In genomic region chr20:58192567-58192966, GRCh38 we compare ENCODE assay signal across 9 cellular contexts. TPM values are rescaled to one million over a fixed set of nuclear protein-coding genes. Genes with fewer than 3 reads are reported as not detected.
DNase-seq lines count a peak whose midpoint lies in the region; ATAC-seq, FAIRE-seq and TF ChIP-seq lines count a peak whose summit lies in the region.
"Had no signal": no experiment of that assay in that cellular context is flagged by ENCODE, and none has a peak within 500 bp of the region (broad histone marks: within the 10 kb centered on the region; RNA-seq: fewer than 3 reads in every experiment).

No MANE protein-coding gene starts in this region.

- TF ChIP-seq EP300 in A549 (IDR thresholded peaks at IDR 0.05): no peak

- H3K27ac ChIP-seq in A549 (no peak overlapping the region), small intestine (ENCODE audit: low read depth in 1 of 2, low read length in 1 of 2) (no peak overlapping the region)

- H3K4me2 ChIP-seq in A549: no peak overlapping the region

- ATAC-seq in A549 (peak in 1 of 2 experiments; percentile 58; a peak in 2 of 6 replicates), left lobe of liver (peak; percentile 44), sciatic nerve (no peak)

- no peaks in the 10 kb centered on the region for H3K36me3 ChIP-seq in small intestine (ENCODE audit: control insufficient read depth in 2 of 2, insufficient read depth in 2 of 2, low read length in 2 of 2)

- no peak for FAIRE-seq in A549 (lab: Jason Lieb, UNC)
- FAIRE-seq in small intestine (lab: Jason Lieb, UNC): no peak

- H3K9me3 ChIP-seq in A549: no peaks in the 10 kb centered on the region
- no peaks in the 10 kb centered on the region for H3K9me3 ChIP-seq in small intestine (ENCODE audit: control insufficient read depth, low read depth)

- POLR2A ChIA-PET in A549 (lab: Yijun Ruan, JAX): no interaction called here
- POLR2A ChIA-PET in HEK293T (lab: Yijun Ruan, JAX): no interaction called here

- H3K4me1 ChIP-seq in A549 (no peaks in the 10 kb centered on the region), small intestine (ENCODE audit: control insufficient read depth in 2 of 2, insufficient read depth in 1 of 2, low read depth in 1 of 2, low read length in 1 of 2) (no peaks in the 10 kb centered on the region)

- DNase-seq in A549 (ENCODE audit: low read depth in 1 of 2, low spot score in 1 of 2) (no peak), HEK293T (ENCODE audit: extremely low spot score) (peak; percentile 38), activated T-cell treated with anti-CD3 and anti-CD28 coated beads for 48 hours (ENCODE audit: low read depth) (peak; percentile 22), left lobe of liver (ENCODE audit: low spot score) (no peak), sciatic nerve (ENCODE audit: low spot score) (no peak), small intestine (no peak), ecto neural progenitor cell (ENCODE audit: low spot score) (no peak), NCI-H2081 (lab: John Stamatoyannopoulos, UW) (no peak)

- H3K27me3 ChIP-seq in small intestine (ENCODE audit: control insufficient read depth in 2 of 2, insufficient read depth in 2 of 2, low read length in 2 of 2): no peaks in the 10 kb centered on the region

- 12% methylated on average over 5 of the region's 5 CpGs for WGBS in A549 (ENCODE audit: missing lambda C conversion rate)
- WGBS in small intestine, 3 donors: 45 to 52% (median 51%) methylated on average over 5 of the region's 5 CpGs

- CTCF ChIA-PET in A549 (lab: Yijun Ruan, JAX) (interaction anchor here (0.8 to 9.1 kb wide), 17 partner anchors 9 to 647 kb away, joined by 3 to 65 read pairs (median 3); no protein-coding TSS in a partner anchor), HEK293T (lab: Yijun Ruan, JAX) (interaction anchor here (1.5 kb wide), 1 partner anchor 11 kb away, joined by 7 read pairs; no protein-coding TSS in a partner anchor)

- TF ChIP-seq RAD21 in A549 (conservative IDR thresholded peaks at IDR 0.05 in 1 of 2, IDR thresholded peaks at IDR 0.05 in 1 of 2): peak; percentile 44 to 45; a peak in 3 of 5 replicates

- H3K4me3 ChIP-seq in A549 (no peak overlapping the region), small intestine (ENCODE audit: low read depth in 1 of 2, low read length in 2 of 2) (no peak overlapping the region)

- TF ChIP-seq POLR2A in A549 (IDR thresholded peaks at IDR 0.05; ENCODE audit: low read length): no peak

- peak; percentile 46 for TF ChIP-seq CTCF in A549 (IDR thresholded peaks at IDR 0.05)

- intact Hi-C loops in sciatic nerve (cut with DNase I): no loop called here

TF ChIP-seq in A549, 52 proteins besides CTCF, POLR2A, EP300 and RAD21:
- no peak for TF ChIP-seq FOSB (CRISPR knock-in tag; IDR thresholded peaks at IDR 0.05)
- no peak for TF ChIP-seq CHD2 (IDR thresholded peaks at IDR 0.05; ENCODE audit: low read length, partially characterized antibody)
- TF ChIP-seq GATA3 (IDR thresholded peaks at IDR 0.05; ENCODE audit: borderline replicate concordance): no peak
- TF ChIP-seq MAX (IDR thresholded peaks at IDR 0.05): no peak
- no peak for TF ChIP-seq HDAC2 (IDR thresholded peaks at IDR 0.05)
- TF ChIP-seq MYC (IDR thresholded peaks at IDR 0.05; ENCODE audit: borderline replicate concordance, low read length): no peak
- no peak for TF ChIP-seq CBX8 (IDR thresholded peaks at IDR 0.05)
- no peak for TF ChIP-seq RFX5 (IDR thresholded peaks at IDR 0.05)
- no peak for TF ChIP-seq HES2 (IDR thresholded peaks at IDR 0.05)
- TF ChIP-seq MAZ (IDR thresholded peaks at IDR 0.05; ENCODE audit: borderline replicate concordance, low read depth, low read length): no peak

TF ChIP-seq in HEK293T, 16 proteins besides CTCF, POLR2A, EP300 and RAD21:
- no peak for TF ChIP-seq TARDBP (IDR thresholded peaks at IDR 0.05)
- TF ChIP-seq ZNF384 (IDR thresholded peaks at IDR 0.05): no peak
- TF ChIP-seq SP1 (IDR thresholded peaks at IDR 0.05): no peak
- TF ChIP-seq ELF4 (IDR thresholded peaks at IDR 0.05): no peak
- no peak for TF ChIP-seq ARNT (IDR thresholded peaks at IDR 0.05)

RNA-seq across cellular contexts. Expression of gene ANKRD60, which starts 35.9 kb away (rescaled TPM):
- polyA plus RNA-seq in A549 (2011; rRNA removed): not detected in 2 replicates
- polyA plus RNA-seq in A549 (2012; cell fraction: cytosol; rRNA removed): not detected in 2 replicates
- not detected in 2 replicates for polyA plus RNA-seq in A549 (2012; cell fraction: nucleus; rRNA removed)
- not detected in 3 replicates for polyA plus RNA-seq in A549 (2017; fragmentation: RNase III; extraction: RNeasy Plus Mini Kit Qiagen cat#74134 plus additional on column Dnase treatment)
- polyA minus RNA-seq in A549 (2011; rRNA and poly(A)+ RNA removed): not detected in 2 replicates
- not detected for total RNA-seq in left lobe of liver
- total RNA-seq in sciatic nerve: not detected
- not detected for polyA plus RNA-seq in small intestine
- polyA plus RNA-seq: esophagus had no signal

Comparison
In these comparisons a context has a peak if more than half of its experiments do, and no peak if none do; other contexts are left out.
1. DNase-seq: peak in HEK293T (single experiment) and activated T-cell treated with anti-CD3 and anti-CD28 coated beads for 48 hours (single experiment); none in A549 (0 of 2), left lobe of liver (single experiment), sciatic nerve (single experiment), small intestine (single experiment), ecto neural progenitor cell (single experiment) and NCI-H2081 (0 of 2).